Comparison of ENCODE assay signal across 19 cellular contexts in genomic region chr17:12756786-12757185, GRCh38. TPM values are rescaled to one million over a fixed set of nuclear protein-coding genes. Genes with fewer than 3 reads are reported as not detected.
DNase-seq lines count a peak whose midpoint lies in the region; FAIRE-seq and TF ChIP-seq lines count a peak whose summit lies in the region.
"Had no signal": no experiment of that assay in that cellular context is flagged by ENCODE, and none has a peak within 500 bp of the region (broad histone marks: within the 10 kb centered on the region; RNA-seq: fewer than 3 reads in every experiment).

No MANE protein-coding gene starts in this region.

- peak overlapping the region; percentile 30 for H3K9ac ChIP-seq in astrocyte (ENCODE audit: low read length)

- TF ChIP-seq POLR2A in uterus (IDR thresholded peaks at IDR 0.05): no peak

- H3K4me1 Mint-ChIP-seq in astrocyte (ENCODE audit: low read depth, unreplicated experiment) (peaks cover 5% of the 10 kb centered on the region), immature natural killer cell (no peaks in the 10 kb centered on the region), type B pancreatic cell (ENCODE audit: unreplicated experiment) (no peaks in the 10 kb centered on the region)

- H3K27me3 ChIP-seq in astrocyte (ENCODE audit: insufficient read depth, low read length): no peaks in the 10 kb centered on the region
- no peaks in the 10 kb centered on the region for H3K27me3 ChIP-seq in uterus

- H3K36me3 ChIP-seq in astrocyte (ENCODE audit: insufficient read depth, low read length) (no peaks in the 10 kb centered on the region), uterus (no peaks in the 10 kb centered on the region)

- H3K27ac Mint-ChIP-seq in astrocyte (ENCODE audit: unreplicated experiment) (no peak overlapping the region), immature natural killer cell (no peak overlapping the region), type B pancreatic cell (no peak overlapping the region)

- peak; percentile 31 for DNase-seq in Daoy (ENCODE audit: low read depth)
- DNase-seq in HFF-Myc (ENCODE audit: extremely low read depth, low read depth): peak; percentile 19
- no peak for DNase-seq in astrocyte (ENCODE audit: low read depth)
- peak; percentile 23 to 51 for DNase-seq in foreskin fibroblast
- DNase-seq in uterus: no peak
- no peak for DNase-seq in immature natural killer cell
- DNase-seq in NCI-H1417 (lab: John Stamatoyannopoulos, UW): no peak
- DNase-seq in type B pancreatic cell (ENCODE audit: extremely low spot score, unreplicated experiment): no peak
- DNase-seq: AML-193; COR-L47; GOT3; Karpas-422; NCI-H1105 treated with DMSO at 0.1 percent for 48 hours; NCI-H187 treated with DMSO at 0.1 percent for 48 hours; NCI-H2171; NCI-H446 treated with DMSO at 0.1 percent for 48 hours; NK-92 treated with Interleukin-12 subunit alpha and Interleukin-12 subunit beta, amount 100 ng/mL, for 24 hours; OCI-M1 had no signal

- H2AFZ ChIP-seq in astrocyte (ENCODE audit: low read depth, low read length): no peak overlapping the region

- H3K4me3 Mint-ChIP-seq in astrocyte (ENCODE audit: unreplicated experiment): no peak overlapping the region
- no peak overlapping the region for H3K4me3 Mint-ChIP-seq in immature natural killer cell
- no peak overlapping the region for H3K4me3 Mint-ChIP-seq in type B pancreatic cell

- H3K36me3 Mint-ChIP-seq in astrocyte (ENCODE audit: low read depth, unreplicated experiment) (no peaks in the 10 kb centered on the region), immature natural killer cell (no peaks in the 10 kb centered on the region), type B pancreatic cell (no peaks in the 10 kb centered on the region)

- H3K27me3 Mint-ChIP-seq in astrocyte (ENCODE audit: low read depth, unreplicated experiment) (peaks cover 4% of the 10 kb centered on the region), immature natural killer cell (ENCODE audit: low read depth in 3 of 3) (peaks cover 0 to 3% (median 0%) of the 10 kb centered on the region in 3 donors), type B pancreatic cell (peaks cover 23% of the 10 kb centered on the region)

- H3K79me2 ChIP-seq in astrocyte (ENCODE audit: insufficient read depth, low read length): no peaks in the 10 kb centered on the region

- peak; percentile 55 for FAIRE-seq in astrocyte (lab: Jason Lieb, UNC)
- FAIRE-seq: A549 had no signal

- H3K4me1 ChIP-seq in astrocyte (ENCODE audit: insufficient read depth, low read length) (peaks cover 6% of the 10 kb centered on the region), uterus (no peaks in the 10 kb centered on the region)
- H3K4me1 ChIP-seq: A549 had no signal

- H4K20me1 ChIP-seq in astrocyte (ENCODE audit: insufficient read depth, low read length): no peaks in the 10 kb centered on the region

- TF ChIP-seq CTCF in HFF-Myc (IDR thresholded peaks at IDR 0.05; ENCODE audit: low read depth, low read length, missing control alignments): no peak
- no peak for TF ChIP-seq CTCF in astrocyte (IDR thresholded peaks at IDR 0.05; ENCODE audit: insufficient read depth, low read depth, low read length)
- TF ChIP-seq CTCF in foreskin fibroblast (IDR thresholded peaks at IDR 0.05; ENCODE audit: low read depth, low read length): no peak
- no peak for TF ChIP-seq CTCF in uterus (IDR thresholded peaks at IDR 0.05)
- TF ChIP-seq CTCF in type B pancreatic cell (conservative IDR thresholded peaks at IDR 0.05): no peak

- H3K9me3 Mint-ChIP-seq in astrocyte (ENCODE audit: unreplicated experiment): no peaks in the 10 kb centered on the region
- H3K9me3 Mint-ChIP-seq in immature natural killer cell: peaks cover 0 to 4% (median 0%) of the 10 kb centered on the region in 6 donors
- H3K9me3 Mint-ChIP-seq in type B pancreatic cell: no peaks in the 10 kb centered on the region

- peak overlapping the region; percentile 29 for H3K4me2 ChIP-seq in astrocyte (ENCODE audit: low read length)
- H3K4me2 ChIP-seq: A549 had no signal

- H3K9me3 ChIP-seq in astrocyte (ENCODE audit: insufficient read depth, low read depth, low read length): no peaks in the 10 kb centered on the region
- H3K9me3 ChIP-seq in uterus: no peaks in the 10 kb centered on the region
- H3K9me3 ChIP-seq: A549 had no signal

- H3K27ac ChIP-seq in astrocyte (ENCODE audit: low read depth, low read length): peak overlapping the region; percentile 60
- H3K27ac ChIP-seq in uterus: no peak overlapping the region
- H3K27ac ChIP-seq: A549 had no signal

- intact Hi-C loops in uterus (cut with DNase I; ENCODE audit: low total_unique reads): no loop called here

- H3K4me3 ChIP-seq in HFF-Myc (replicated peaks; ENCODE audit: low read depth, low read length): no peak overlapping the region
- no peak overlapping the region for H3K4me3 ChIP-seq in astrocyte (ENCODE audit: insufficient read depth, low read depth, low read length)
- no peak overlapping the region for H3K4me3 ChIP-seq in foreskin fibroblast (ENCODE audit: low read depth in 1 of 2, low read length in 2 of 2)
- H3K4me3 ChIP-seq in uterus: no peak overlapping the region
- H3K4me3 ChIP-seq: A549 had no signal

RNA-seq across cellular contexts. Expression of gene ARHGAP44, which starts 32.5 kb away (rescaled TPM):
- 4.6 and 5.7 TPM in 2 replicates for total RNA-seq in Daoy (2014; rRNA removed; shearing (Covaris generic))
- 1.4 and 3.0 TPM in 2 replicates for total RNA-seq in astrocyte
- total RNA-seq in uterus: 10 to 100 TPM in 2 of 4 donors, 1 to 10 TPM in 2; 2.6 to 19.1 (median 13.2) TPM
- under 1 TPM in 1 of 3 donors, not detected in 2; 0.13 TPM for polyA plus RNA-seq in immature natural killer cell
- 10.9 and 17.5 TPM in 2 replicates for total RNA-seq in type B pancreatic cell (ENCODE audit: low replicate concordance)

Comparison
In these comparisons a context has a peak if more than half of its experiments do, and no peak if none do; other contexts are left out.
1. DNase-seq: peak in Daoy (single experiment), HFF-Myc (single experiment) and foreskin fibroblast (2 of 2); none in astrocyte (single experiment), uterus (0 of 2), immature natural killer cell (0 of 3), NCI-H1417 (0 of 3) and type B pancreatic cell (single experiment).